Comparison of ENCODE assay signal across 11 cellular contexts in genomic region chr11:73971175-73971719, GRCh38. TPM values are rescaled to one million over a fixed set of nuclear protein-coding genes. Genes with fewer than 3 reads are reported as not detected.
DNase-seq lines count a peak whose midpoint lies in the region; ATAC-seq lines count a peak whose summit lies in the region.
"Had no signal": no experiment of that assay in that cellular context is flagged by ENCODE, and none has a peak within 500 bp of the region (broad histone marks: within the 10 kb centered on the region; RNA-seq: fewer than 3 reads in every experiment).

No MANE protein-coding gene starts in this region.

- ATAC-seq in stimulated activated memory B cell treated with anti-CD40 and anti-IgM and Interleukin-4, amounts not matched to agents 10 μg/mL and 1 μg/mL and 100 μg/mL, for 72 hours, result peak; percentile 61
- ATAC-seq: left lobe of liver had no signal

- H3K27ac Mint-ChIP-seq in activated CD4-positive, alpha-beta memory T cell treated with anti-CD3 and anti-CD28 coated beads for 36 hours, result peak overlapping the region; percentile 71
- H3K27ac Mint-ChIP-seq in activated CD4-positive, alpha-beta memory T cell treated with anti-CD3 and anti-CD28 coated beads, Interleukin-2, amount 10 ng/mL, durations not matched to agents 7 days and 5 days, result no peak overlapping the region
- peak overlapping the region; percentile 87 for H3K27ac Mint-ChIP-seq in activated naive CD8-positive, alpha-beta T cell
- peak overlapping the region; percentile 93 for H3K27ac Mint-ChIP-seq in stimulated activated memory B cell treated with anti-CD40 and anti-IgM and Interleukin-4, amounts not matched to agents 10 μg/mL and 1 μg/mL and 100 μg/mL, for 72 hours

- intact Hi-C loops in activated CD4-positive, alpha-beta memory T cell treated with anti-CD3 and anti-CD28 coated beads for 36 hours (cut with micrococcal nuclease), result loop anchor here (5.0 kb wide), 1 partner anchor 36 kb away; the partner anchor contains the start of gene UCP3

- no peak overlapping the region for H3K4me3 Mint-ChIP-seq in activated CD4-positive, alpha-beta memory T cell treated with anti-CD3 and anti-CD28 coated beads for 36 hours
- no peak overlapping the region for H3K4me3 Mint-ChIP-seq in activated CD4-positive, alpha-beta memory T cell treated with anti-CD3 and anti-CD28 coated beads, Interleukin-2, amount 10 ng/mL, durations not matched to agents 7 days and 5 days
- no peak overlapping the region for H3K4me3 Mint-ChIP-seq in activated naive CD8-positive, alpha-beta T cell
- H3K4me3 Mint-ChIP-seq in stimulated activated memory B cell treated with anti-CD40 and anti-IgM and Interleukin-4, amounts not matched to agents 10 μg/mL and 1 μg/mL and 100 μg/mL, for 72 hours, result no peak overlapping the region

- no peaks in the 10 kb centered on the region for H3K27me3 Mint-ChIP-seq in activated CD4-positive, alpha-beta memory T cell treated with anti-CD3 and anti-CD28 coated beads for 36 hours
- no peaks in the 10 kb centered on the region for H3K27me3 Mint-ChIP-seq in activated CD4-positive, alpha-beta memory T cell treated with anti-CD3 and anti-CD28 coated beads, Interleukin-2, amount 10 ng/mL, durations not matched to agents 7 days and 5 days
- no peaks in the 10 kb centered on the region for H3K27me3 Mint-ChIP-seq in activated naive CD8-positive, alpha-beta T cell
- H3K27me3 Mint-ChIP-seq in stimulated activated memory B cell treated with anti-CD40 and anti-IgM and Interleukin-4, amounts not matched to agents 10 μg/mL and 1 μg/mL and 100 μg/mL, for 72 hours, result no peaks in the 10 kb centered on the region

- CTCF ChIA-PET in activated CD4-positive, alpha-beta memory T cell treated with anti-CD3 and anti-CD28 coated beads for 36 hours (lab: Charles Lee), result interaction anchor here (0.6 to 0.7 kb wide), 2 partner anchors 12 to 119 kb away, joined by 3 read pairs; partner anchors contain the start of gene UCP2
- CTCF ChIA-PET in activated CD4-positive, alpha-beta memory T cell treated with anti-CD3 and anti-CD28 coated beads, Interleukin-2, amount 10 ng/mL, durations not matched to agents 7 days and 5 days (lab: Charles Lee), result interaction anchor here (0.6 to 4.4 kb wide), 4 partner anchors 9 to 34 kb away, joined by 3 to 12 read pairs (median 4); partner anchors contain the start of gene UCP2

- H3K79me2 ChIP-seq in Karpas-422 (ENCODE audit: low read length), result no peaks in the 10 kb centered on the region

- peaks cover 48% of the 10 kb centered on the region for H3K4me1 ChIP-seq in Karpas-422 (ENCODE audit: low read length)

- no peak overlapping the region for H3K4me3 ChIP-seq in Karpas-422 (ENCODE audit: low read length)

- peaks cover 29% of the 10 kb centered on the region; the same call in 1 of the 2 replicates for H4K20me1 ChIP-seq in Karpas-422 (ENCODE audit: insufficient read depth, low read depth, low read length)

- no peaks in the 10 kb centered on the region for H3K9me2 ChIP-seq in Karpas-422 (replicated peaks; ENCODE audit: insufficient read depth, low read length)

- peaks cover 27% of the 10 kb centered on the region for H3K36me3 Mint-ChIP-seq in activated CD4-positive, alpha-beta memory T cell treated with anti-CD3 and anti-CD28 coated beads for 36 hours
- peaks cover 42% of the 10 kb centered on the region for H3K36me3 Mint-ChIP-seq in activated CD4-positive, alpha-beta memory T cell treated with anti-CD3 and anti-CD28 coated beads, Interleukin-2, amount 10 ng/mL, durations not matched to agents 7 days and 5 days (ENCODE audit: low read depth)
- H3K36me3 Mint-ChIP-seq in activated naive CD8-positive, alpha-beta T cell, result peaks cover 11% of the 10 kb centered on the region
- H3K36me3 Mint-ChIP-seq in stimulated activated memory B cell treated with anti-CD40 and anti-IgM and Interleukin-4, amounts not matched to agents 10 μg/mL and 1 μg/mL and 100 μg/mL, for 72 hours, result peaks cover 34% of the 10 kb centered on the region

- no peak overlapping the region for H3K4me2 ChIP-seq in Karpas-422 (ENCODE audit: low read depth, low read length, poor library complexity, severe bottlenecking)

- H3K9ac ChIP-seq in Karpas-422 (ENCODE audit: low read length), result no peak overlapping the region

- DNase-seq in activated CD4-positive, alpha-beta memory T cell treated with anti-CD3 and anti-CD28 coated beads for 36 hours, result peak; percentile 19
- DNase-seq in activated CD4-positive, alpha-beta memory T cell treated with anti-CD3 and anti-CD28 coated beads, Interleukin-2, amount 10 ng/mL, durations not matched to agents 7 days and 5 days, result no peak
- DNase-seq in Karpas-422 (peak; percentile 74), GOT3 (lab: John Stamatoyannopoulos, UW) (no peak), NCI-H2081 treated with DMSO at 0.1 percent for 48 hours (lab: John Stamatoyannopoulos, UW) (no peak), NCI-H1092 (lab: John Stamatoyannopoulos, UW) (no peak)
- DNase-seq: NCI-H226, small intestine had no signal

- H3K9me3 ChIP-seq in Karpas-422 (ENCODE audit: low read length), result no peaks in the 10 kb centered on the region

- no peak overlapping the region for H2AFZ ChIP-seq in Karpas-422 (ENCODE audit: low read length)

- peak overlapping the region; percentile 21 for H3K27ac ChIP-seq in Karpas-422 (ENCODE audit: low read length)

- H3K27me3 ChIP-seq in Karpas-422 (ENCODE audit: low read length), result no peaks in the 10 kb centered on the region

- POLR2A ChIA-PET in activated CD4-positive, alpha-beta memory T cell treated with anti-CD3 and anti-CD28 coated beads for 36 hours (lab: Charles Lee), result interaction anchor here (0.5 to 6.2 kb wide), 8 partner anchors 10 to 353 kb away, joined by 3 to 82 read pairs (median 5); partner anchors contain the start of gene UCP2
- POLR2A ChIA-PET in activated CD4-positive, alpha-beta memory T cell treated with anti-CD3 and anti-CD28 coated beads, Interleukin-2, amount 10 ng/mL, durations not matched to agents 7 days and 5 days (lab: Charles Lee), result interaction anchor here (0.9 to 12.4 kb wide), 6 partner anchors 10 to 62 kb away, joined by 3 to 264 read pairs (median 8); partner anchors contain the start of gene UCP2

- peaks cover 72% of the 10 kb centered on the region for H3K4me1 Mint-ChIP-seq in activated CD4-positive, alpha-beta memory T cell treated with anti-CD3 and anti-CD28 coated beads for 36 hours (ENCODE audit: low read depth)
- peaks cover 74% of the 10 kb centered on the region for H3K4me1 Mint-ChIP-seq in activated CD4-positive, alpha-beta memory T cell treated with anti-CD3 and anti-CD28 coated beads, Interleukin-2, amount 10 ng/mL, durations not matched to agents 7 days and 5 days
- H3K4me1 Mint-ChIP-seq in activated naive CD8-positive, alpha-beta T cell (ENCODE audit: low read depth), result peaks cover 89% of the 10 kb centered on the region
- peaks cover 81% of the 10 kb centered on the region for H3K4me1 Mint-ChIP-seq in stimulated activated memory B cell treated with anti-CD40 and anti-IgM and Interleukin-4, amounts not matched to agents 10 μg/mL and 1 μg/mL and 100 μg/mL, for 72 hours

- H3K9me3 Mint-ChIP-seq in activated CD4-positive, alpha-beta memory T cell treated with anti-CD3 and anti-CD28 coated beads for 36 hours, result no peaks in the 10 kb centered on the region
- H3K9me3 Mint-ChIP-seq in activated CD4-positive, alpha-beta memory T cell treated with anti-CD3 and anti-CD28 coated beads, Interleukin-2, amount 10 ng/mL, durations not matched to agents 7 days and 5 days, result no peaks in the 10 kb centered on the region
- no peaks in the 10 kb centered on the region for H3K9me3 Mint-ChIP-seq in activated naive CD8-positive, alpha-beta T cell (ENCODE audit: low read depth)
- H3K9me3 Mint-ChIP-seq in stimulated activated memory B cell treated with anti-CD40 and anti-IgM and Interleukin-4, amounts not matched to agents 10 μg/mL and 1 μg/mL and 100 μg/mL, for 72 hours, result no peaks in the 10 kb centered on the region

- peaks cover 18% of the 10 kb centered on the region for H3K36me3 ChIP-seq in Karpas-422 (ENCODE audit: insufficient read depth, low read length)

RNA-seq across cellular contexts. Expression of gene UCP2, which starts 11.4 kb away (rescaled TPM):
- total RNA-seq in activated CD4-positive, alpha-beta memory T cell treated with anti-CD3 and anti-CD28 coated beads for 36 hours, result 100 to 1,000 TPM; 461 to 471 TPM
- total RNA-seq in activated CD4-positive, alpha-beta memory T cell treated with anti-CD3 and anti-CD28 coated beads, Interleukin-2, amount 10 ng/mL, durations not matched to agents 7 days and 5 days, result 100 to 1,000 TPM; 400 to 407 TPM
- total RNA-seq in Karpas-422 (2014; rRNA removed; shearing (Covaris generic); ENCODE audit: low replicate concordance), result 189 and 274 TPM in 2 replicates

RNA-seq across cellular contexts. Expression of gene DNAJB13, which starts 20.4 kb away (rescaled TPM):
- total RNA-seq in activated CD4-positive, alpha-beta memory T cell treated with anti-CD3 and anti-CD28 coated beads for 36 hours, result under 1 TPM in 1 of 2 experiments, not detected in 1; 0.19 TPM
- not detected for total RNA-seq in activated CD4-positive, alpha-beta memory T cell treated with anti-CD3 and anti-CD28 coated beads, Interleukin-2, amount 10 ng/mL, durations not matched to agents 7 days and 5 days
- total RNA-seq in Karpas-422 (2014; rRNA removed; shearing (Covaris generic); ENCODE audit: low replicate concordance), result 0.22 TPM in 1 of 2 replicates, not detected in the other
- total RNA-seq: left lobe of liver had no signal

RNA-seq across cellular contexts. Expression of gene UCP3, which starts 37.6 kb away (rescaled TPM):
- 1 to 10 TPM; 1.4 to 2.0 TPM for total RNA-seq in activated CD4-positive, alpha-beta memory T cell treated with anti-CD3 and anti-CD28 coated beads for 36 hours
- total RNA-seq in activated CD4-positive, alpha-beta memory T cell treated with anti-CD3 and anti-CD28 coated beads, Interleukin-2, amount 10 ng/mL, durations not matched to agents 7 days and 5 days, result 1 to 10 TPM; 1.8 to 2.4 TPM
- 3.0 and 4.0 TPM in 2 replicates for total RNA-seq in Karpas-422 (2014; rRNA removed; shearing (Covaris generic); ENCODE audit: low replicate concordance)

Comparison
In these comparisons a context has a peak if more than half of its experiments do, and no peak if none do; other contexts are left out.
1. DNase-seq: peak in activated CD4-positive, alpha-beta memory T cell treated with anti-CD3 and anti-CD28 coated beads for 36 hours (single experiment) and Karpas-422 (single experiment); none in activated CD4-positive, alpha-beta memory T cell treated with anti-CD3 and anti-CD28 coated beads, Interleukin-2, amount 10 ng/mL, durations not matched to agents 7 days and 5 days (single experiment), GOT3 (single experiment), NCI-H2081 treated with DMSO at 0.1 percent for 48 hours (single experiment) and NCI-H1092 (single experiment).